ENCODE assay signal across 13 cellular contexts in the genomic region with DNA sequence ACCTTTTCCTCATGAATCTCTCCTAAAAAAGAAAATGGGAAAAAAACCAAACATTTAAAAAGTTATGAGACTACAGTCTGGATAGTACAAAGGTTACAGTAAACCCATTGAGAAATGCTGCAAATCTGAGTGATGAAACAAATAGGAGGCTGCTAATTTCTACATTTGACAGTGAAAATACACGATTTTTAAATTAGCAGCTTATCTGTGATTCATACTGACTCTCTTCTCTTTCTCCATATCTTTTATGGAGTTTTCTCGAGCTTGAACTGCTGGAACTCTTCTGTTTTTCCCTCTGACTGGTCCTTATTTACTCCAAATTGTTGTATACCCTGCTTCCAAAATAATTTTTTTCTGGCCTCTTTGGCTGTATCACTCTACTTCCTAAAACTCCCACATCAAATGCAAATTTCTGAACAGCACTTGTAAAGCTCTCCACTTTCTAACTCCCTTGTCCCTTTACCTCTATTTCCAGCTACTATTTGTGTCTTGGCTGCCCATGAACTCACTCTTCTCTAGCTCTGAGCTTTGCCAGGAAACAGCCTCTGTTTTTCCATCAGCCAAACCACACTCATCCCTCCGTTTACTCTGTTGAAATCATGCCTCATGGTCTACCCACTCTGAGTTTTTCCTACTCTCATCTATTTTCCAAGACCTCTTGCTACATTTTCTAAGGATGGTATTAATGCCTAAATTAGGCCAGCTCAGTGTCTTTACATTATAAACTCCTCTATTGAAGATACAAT.
DNase-seq lines count a peak whose midpoint lies in the region; ATAC-seq and TF ChIP-seq lines count a peak whose summit lies in the region.
"Had no signal": no experiment of that assay in that cellular context is flagged by ENCODE, and none has a peak within 500 bp of the region (broad histone marks: within the 10 kb centered on the region; RNA-seq: fewer than 3 reads in every experiment).

No MANE protein-coding gene starts in this region.

- H3K4me1 ChIP-seq in heart left ventricle = peaks cover 0 to 66% (median 34%) of the 10 kb centered on the region in 12 donors
- peaks cover 4 to 10% (median 6%) of the 10 kb centered on the region in 3 donors for H3K4me1 ChIP-seq in skeletal muscle tissue (ENCODE audit: control insufficient read depth in 3 of 3, insufficient read depth in 3 of 3, low read length in 3 of 3)
- H3K4me1 ChIP-seq: thyroid gland had no signal

- peaks cover 63% of the 10 kb centered on the region for H3K4me1 Mint-ChIP-seq in T-helper 2 cell treated with Interferon-gamma antibody and Interleukin-4, amounts not matched to agents 5 μg/mL and 100 μg/mL, for 36 hours (ENCODE audit: low read depth)
- H3K4me1 Mint-ChIP-seq in activated CD8-positive, alpha-beta T cell treated with anti-CD3 and anti-CD28 coated beads for 36 hours (ENCODE audit: low read depth) = peaks cover 72% of the 10 kb centered on the region
- peaks cover 0 to 7% of the 10 kb centered on the region in 2 donors for H3K4me1 Mint-ChIP-seq in stimulated activated naive B cell treated with anti-CD40 and anti-IgM and Interleukin-4, amounts not matched to agents 10 μg/mL and 1 μg/mL and 100 μg/mL, for 72 hours

- H3K27ac Mint-ChIP-seq in T-helper 2 cell treated with Interferon-gamma antibody and Interleukin-4, amounts not matched to agents 5 μg/mL and 100 μg/mL, for 36 hours = peak overlapping the region; percentile 2
- H3K27ac Mint-ChIP-seq in activated CD8-positive, alpha-beta T cell treated with anti-CD3 and anti-CD28 coated beads for 36 hours = peak overlapping the region; percentile 32
- no peak overlapping the region for H3K27ac Mint-ChIP-seq in stimulated activated naive B cell treated with anti-CD40 and anti-IgM and Interleukin-4, amounts not matched to agents 10 μg/mL and 1 μg/mL and 100 μg/mL, for 72 hours

- intact Hi-C loops in activated CD8-positive, alpha-beta T cell treated with anti-CD3 and anti-CD28 coated beads for 36 hours (cut with micrococcal nuclease) = no loop called here
- intact Hi-C loops in heart left ventricle (cut with DNase I) = loop anchor here in 8 of 10 donors (10.0 kb wide), 4 partner anchors 45 to 555 kb away; a partner anchor contains a TSS

- H3K9ac ChIP-seq in skeletal muscle tissue (ENCODE audit: low read depth in 1 of 3, low read length in 3 of 3) = no peak overlapping the region

- CTCF ChIA-PET in activated CD8-positive, alpha-beta T cell treated with anti-CD3 and anti-CD28 coated beads for 36 hours (lab: Charles Lee) = interaction anchor here (0.7 to 2.6 kb wide), 2 partner anchors 9 to 160 kb away, joined by 3 to 13 read pairs; no protein-coding TSS in a partner anchor

- peaks cover 4% of the 10 kb centered on the region for H3K9me3 Mint-ChIP-seq in T-helper 2 cell treated with Interferon-gamma antibody and Interleukin-4, amounts not matched to agents 5 μg/mL and 100 μg/mL, for 36 hours
- peaks cover 4% of the 10 kb centered on the region for H3K9me3 Mint-ChIP-seq in activated CD8-positive, alpha-beta T cell treated with anti-CD3 and anti-CD28 coated beads for 36 hours
- no peaks in the 10 kb centered on the region for H3K9me3 Mint-ChIP-seq in stimulated activated naive B cell treated with anti-CD40 and anti-IgM and Interleukin-4, amounts not matched to agents 10 μg/mL and 1 μg/mL and 100 μg/mL, for 72 hours

- H3K36me3 ChIP-seq in heart left ventricle (no peaks in the 10 kb centered on the region), skeletal muscle tissue (ENCODE audit: control insufficient read depth in 3 of 3, insufficient read depth in 3 of 3, low read length in 3 of 3) (no peaks in the 10 kb centered on the region)
- H3K36me3 ChIP-seq: thyroid gland had no signal

- H3K4me3 Mint-ChIP-seq in T-helper 2 cell treated with Interferon-gamma antibody and Interleukin-4, amounts not matched to agents 5 μg/mL and 100 μg/mL, for 36 hours = peak overlapping the region; percentile 13
- no peak overlapping the region for H3K4me3 Mint-ChIP-seq in activated CD8-positive, alpha-beta T cell treated with anti-CD3 and anti-CD28 coated beads for 36 hours
- H3K4me3 Mint-ChIP-seq in stimulated activated naive B cell treated with anti-CD40 and anti-IgM and Interleukin-4, amounts not matched to agents 10 μg/mL and 1 μg/mL and 100 μg/mL, for 72 hours = no peak overlapping the region

- in situ Hi-C loops in G401 (cut with HindIII; ENCODE audit: low sequenced_read_pairs) = no loop called here

- TF ChIP-seq POLR2A in heart left ventricle (IDR thresholded peaks at IDR 0.05) = no peak

- no peaks in the 10 kb centered on the region for H3K27me3 Mint-ChIP-seq in T-helper 2 cell treated with Interferon-gamma antibody and Interleukin-4, amounts not matched to agents 5 μg/mL and 100 μg/mL, for 36 hours (ENCODE audit: low read depth)
- H3K27me3 Mint-ChIP-seq in activated CD8-positive, alpha-beta T cell treated with anti-CD3 and anti-CD28 coated beads for 36 hours = no peaks in the 10 kb centered on the region
- peaks cover 11 to 12% of the 10 kb centered on the region in 2 donors for H3K27me3 Mint-ChIP-seq in stimulated activated naive B cell treated with anti-CD40 and anti-IgM and Interleukin-4, amounts not matched to agents 10 μg/mL and 1 μg/mL and 100 μg/mL, for 72 hours

- TF ChIP-seq CTCF in activated CD8-positive, alpha-beta T cell treated with anti-CD3 and anti-CD28 coated beads for 36 hours (IDR thresholded peaks at IDR 0.05) = no peak
- no peak for TF ChIP-seq CTCF in heart left ventricle (IDR thresholded peaks at IDR 0.05)

- ATAC-seq in activated CD8-positive, alpha-beta T cell treated with anti-CD3 and anti-CD28 coated beads for 36 hours = no peak
- peak; percentile 70 to 94 (median 89) for ATAC-seq in heart left ventricle
- ATAC-seq in stimulated activated naive B cell treated with anti-CD40 and anti-IgM and Interleukin-4, amounts not matched to agents 10 μg/mL and 1 μg/mL and 100 μg/mL, for 72 hours (replicated peaks) = no peak

- DNase-seq in T-helper 2 cell treated with Interferon-gamma antibody and Interleukin-4, amounts not matched to agents 5 μg/mL and 100 μg/mL, for 36 hours (ENCODE audit: low spot score) = no peak
- no peak for DNase-seq in T-helper 2 cell
- DNase-seq in activated CD8-positive, alpha-beta T cell treated with anti-CD3 and anti-CD28 coated beads for 36 hours = no peak
- peak in 1 of 5 donors; percentile 33 for DNase-seq in heart left ventricle
- no peak for DNase-seq in substantia nigra (lab: John Stamatoyannopoulos, UW)
- no peak for DNase-seq in stimulated activated naive B cell treated with anti-CD40 and anti-IgM and Interleukin-4, amounts not matched to agents 10 μg/mL and 1 μg/mL and 100 μg/mL, for 72 hours
- no peak for DNase-seq in G401 (ENCODE audit: low spot score)
- DNase-seq: activated CD4-positive, alpha-beta T cell treated with anti-CD3 and anti-CD28 coated beads for 48 hours; head of caudate nucleus; RPMI8226; stimulated activated CD4-positive, alpha-beta T cell treated with anti-CD3 and anti-CD28 coated beads, Interleukin-2, amount 100 ng/mL, for 24 hours; thyroid gland had no signal

- H3K9me3 ChIP-seq in heart left ventricle = no peaks in the 10 kb centered on the region
- no peaks in the 10 kb centered on the region for H3K9me3 ChIP-seq in skeletal muscle tissue (ENCODE audit: control insufficient read depth in 3 of 3, low read length in 3 of 3)
- H3K9me3 ChIP-seq: thyroid gland had no signal

- H3K4me3 ChIP-seq in heart left ventricle = no peak overlapping the region
- no peak overlapping the region for H3K4me3 ChIP-seq in skeletal muscle tissue (ENCODE audit: low read length in 3 of 3)
- H3K4me3 ChIP-seq: thyroid gland had no signal

- H3K36me3 Mint-ChIP-seq in T-helper 2 cell treated with Interferon-gamma antibody and Interleukin-4, amounts not matched to agents 5 μg/mL and 100 μg/mL, for 36 hours (ENCODE audit: low read depth) = peaks cover 27% of the 10 kb centered on the region
- H3K36me3 Mint-ChIP-seq in activated CD8-positive, alpha-beta T cell treated with anti-CD3 and anti-CD28 coated beads for 36 hours (ENCODE audit: low read depth) = peaks cover 5% of the 10 kb centered on the region
- no peaks in the 10 kb centered on the region for H3K36me3 Mint-ChIP-seq in stimulated activated naive B cell treated with anti-CD40 and anti-IgM and Interleukin-4, amounts not matched to agents 10 μg/mL and 1 μg/mL and 100 μg/mL, for 72 hours

- H3K27ac ChIP-seq in heart left ventricle (peak overlapping the region in 10 of 12 donors; percentile 3 to 72 (median 47)), skeletal muscle tissue (ENCODE audit: low read depth, low read length) (peak overlapping the region; percentile 48), substantia nigra (ENCODE audit: low read depth, low read length, poor library complexity, severe bottlenecking) (no peak overlapping the region)
- H3K27ac ChIP-seq: thyroid gland had no signal

- no peaks in the 10 kb centered on the region for H3K27me3 ChIP-seq in heart left ventricle
- no peaks in the 10 kb centered on the region for H3K27me3 ChIP-seq in skeletal muscle tissue (ENCODE audit: control insufficient read depth in 3 of 3, insufficient read depth in 3 of 3, low read length in 3 of 3)
- H3K27me3 ChIP-seq: thyroid gland had no signal

- 38 to 52% (median 45%) methylated on average over 3 of the region's 3 CpGs for WGBS in heart left ventricle, 4 donors

- POLR2A ChIA-PET in activated CD8-positive, alpha-beta T cell treated with anti-CD3 and anti-CD28 coated beads for 36 hours (lab: Charles Lee) = interaction anchor here (4.3 kb wide), 1 partner anchor 12 kb away, joined by 18 read pairs; no protein-coding TSS in a partner anchor

Comparison
In these comparisons a context has a peak if more than half of its experiments do, and no peak if none do; other contexts are left out.
1. ATAC-seq: peak in heart left ventricle (4 of 4); none in activated CD8-positive, alpha-beta T cell treated with anti-CD3 and anti-CD28 coated beads for 36 hours (single experiment) and stimulated activated naive B cell treated with anti-CD40 and anti-IgM and Interleukin-4, amounts not matched to agents 10 μg/mL and 1 μg/mL and 100 μg/mL, for 72 hours (0 of 2).